38 cellular contexts compared by ENCODE assay signal in the genomic region with DNA sequence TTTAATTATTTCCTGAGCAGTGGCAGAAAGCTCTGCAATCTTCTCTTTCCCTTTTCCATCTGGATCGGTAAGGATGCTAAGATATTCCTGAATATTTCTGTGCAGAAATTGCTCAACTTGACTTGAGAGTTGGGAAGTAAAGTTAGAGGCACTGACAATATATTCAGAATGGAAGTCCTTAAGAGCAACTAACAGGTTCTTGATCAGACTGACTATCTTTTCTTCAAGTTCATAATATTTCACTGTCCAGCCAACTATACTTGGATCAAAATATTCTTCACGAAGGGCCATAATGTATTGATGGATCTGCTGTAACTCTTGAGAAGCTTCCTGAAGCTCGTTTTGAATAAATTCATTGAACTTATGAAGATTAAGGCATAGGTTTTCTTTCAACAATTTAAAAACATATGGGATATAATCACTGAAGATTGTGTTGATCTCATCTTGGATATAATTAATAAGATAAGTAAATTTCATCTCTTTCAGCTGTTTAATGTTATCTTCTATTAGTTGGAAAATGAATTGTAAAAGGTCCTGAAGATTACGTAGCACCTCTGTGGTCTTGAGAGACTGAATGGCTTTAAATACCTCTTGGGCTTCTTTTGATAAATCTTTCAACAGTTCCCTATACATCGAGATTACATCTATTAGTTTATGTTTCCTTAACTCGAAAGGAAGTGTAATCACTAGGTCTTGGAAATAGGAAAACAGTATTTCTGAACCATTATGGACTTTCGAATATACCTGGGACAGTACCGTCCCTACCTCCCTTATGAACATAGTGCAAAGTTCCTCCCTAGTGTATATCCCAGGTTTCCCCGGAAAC. TPM values are rescaled to one million over a fixed set of nuclear protein-coding genes. Genes with fewer than 3 reads are reported as not detected.
"Had no signal": no experiment of that assay in that cellular context is flagged by ENCODE, and none has a peak within 500 bp of the region (broad histone marks: within the 10 kb centered on the region; RNA-seq: fewer than 3 reads in every experiment).

No MANE protein-coding gene starts in this region.

- H3K4me1 Mint-ChIP-seq: activated naive CD4-positive, alpha-beta T cell treated with anti-CD3 and anti-CD28 coated beads, Interleukin-2, amount 10 ng/mL, durations not matched to agents 7 days and 5 days; activated naive CD4-positive, alpha-beta T cell treated with anti-CD3 and anti-CD28 coated beads, Interleukin-2, amount 50 U/mL, for 24 hours; activated naive CD8-positive, alpha-beta T cell treated with anti-CD3 and anti-CD28 coated beads for 36 hours; activated naive CD8-positive, alpha-beta T cell treated with anti-CD3 and anti-CD28 coated beads, Interleukin-2, amount 10 ng/mL, durations not matched to agents 7 days and 5 days; activated naive CD8-positive, alpha-beta T cell treated with anti-CD3 and anti-CD28 coated beads, Interleukin-2, amount 50 U/mL, for 24 hours; activated T-helper 17 cell treated with anti-CD3 and anti-CD28 coated beads, Interleukin-2, amount 50 U/mL, for 72 hours; brain; central memory CD8-positive, alpha-beta T cell had no signal

- ATAC-seq: activated naive CD4-positive, alpha-beta T cell treated with anti-CD3 and anti-CD28 coated beads, Interleukin-2, amount 50 U/mL, for 72 hours; activated naive CD8-positive, alpha-beta T cell treated with anti-CD3 and anti-CD28 coated beads, Interleukin-2, amount 50 U/mL, for 24 hours; activated T-cell treated with anti-CD3 and anti-CD28 coated beads, Interleukin-2, amount 50 U/mL, for 4 hours; activated T-cell treated with anti-CD3 and anti-CD28 coated beads, Interleukin-2, amount 50 U/mL, for 72 hours; activated T-helper 17 cell treated with anti-CD3 and anti-CD28 coated beads, Interleukin-2, amount 50 U/mL, for 72 hours; body of pancreas had no signal

- H3K9me3 ChIP-seq: adrenal gland, body of pancreas, breast epithelium had no signal

- H3K27ac ChIP-seq: adrenal gland, ascending aorta, body of pancreas, brain microvascular endothelial cell, breast epithelium, cardiac muscle cell had no signal

- H3K27me3 Mint-ChIP-seq: activated naive CD4-positive, alpha-beta T cell treated with anti-CD3 and anti-CD28 coated beads, Interleukin-2, amount 10 ng/mL, durations not matched to agents 7 days and 5 days; activated naive CD8-positive, alpha-beta T cell treated with anti-CD3 and anti-CD28 coated beads, Interleukin-2, amount 50 U/mL, for 24 hours had no signal

- H3K4me3 Mint-ChIP-seq: activated naive CD4-positive, alpha-beta T cell treated with anti-CD3 and anti-CD28 coated beads for 36 hours; activated naive CD4-positive, alpha-beta T cell treated with anti-CD3 and anti-CD28 coated beads, Interleukin-2, amount 10 ng/mL, durations not matched to agents 7 days and 5 days; activated naive CD4-positive, alpha-beta T cell treated with anti-CD3 and anti-CD28 coated beads, Interleukin-2, amount 50 U/mL, for 24 hours; activated naive CD8-positive, alpha-beta T cell; activated naive CD8-positive, alpha-beta T cell treated with anti-CD3 and anti-CD28 coated beads for 36 hours; activated naive CD8-positive, alpha-beta T cell treated with anti-CD3 and anti-CD28 coated beads, Interleukin-2, amount 10 ng/mL, durations not matched to agents 7 days and 5 days; activated naive CD8-positive, alpha-beta T cell treated with anti-CD3 and anti-CD28 coated beads, Interleukin-2, amount 50 U/mL, for 24 hours; activated T-cell treated with anti-CD3 and anti-CD28 coated beads, Interleukin-2, amount 50 U/mL, for 24 hours; activated T-cell treated with anti-CD3 and anti-CD28 coated beads, Interleukin-2, amount 50 U/mL, for 4 hours; activated T-cell treated with anti-CD3 and anti-CD28 coated beads, Interleukin-2, amount 50 U/mL, for 72 hours; activated T-helper 1 cell treated with anti-CD3 and anti-CD28 coated beads, Interleukin-12 subunit alpha, Interleukin-12 subunit beta, Interleukin-2, Interleukin-4 antibody, amounts not matched to agents 30 ng/mL and 10 ng/mL and 1 ng/mL, durations not matched to agents 14 hours and 24 hours and 36 hours; activated T-helper 17 cell treated with anti-CD3 and anti-CD28 coated beads, Interleukin-2, amount 50 U/mL, for 72 hours; central memory CD8-positive, alpha-beta T cell had no signal

- H3K36me3 Mint-ChIP-seq: activated naive CD4-positive, alpha-beta T cell treated with anti-CD3 and anti-CD28 coated beads, Interleukin-2, amount 10 ng/mL, durations not matched to agents 7 days and 5 days; activated naive CD4-positive, alpha-beta T cell treated with anti-CD3 and anti-CD28 coated beads, Interleukin-2, amount 50 U/mL, for 24 hours; activated naive CD4-positive, alpha-beta T cell treated with anti-CD3 and anti-CD28 coated beads, Interleukin-2, amount 50 U/mL, for 72 hours; activated naive CD8-positive, alpha-beta T cell; activated naive CD8-positive, alpha-beta T cell treated with anti-CD3 and anti-CD28 coated beads for 36 hours; activated naive CD8-positive, alpha-beta T cell treated with anti-CD3 and anti-CD28 coated beads, Interleukin-2, amount 10 ng/mL, durations not matched to agents 7 days and 5 days; brain had no signal

- H3K4me1 ChIP-seq: adrenal gland, ascending aorta, body of pancreas, breast epithelium had no signal

- H3K27me3 ChIP-seq: ascending aorta, body of pancreas, brain microvascular endothelial cell, cardiac muscle cell had no signal

- H3K36me3 ChIP-seq: adrenal gland, brain microvascular endothelial cell, breast epithelium, cardiac muscle cell had no signal

- DNase-seq: activated effector memory CD4-positive, alpha-beta T cell treated with anti-CD3 and anti-CD28 coated beads, Interleukin-2, amount 50 U/mL, for 16 hours; activated effector memory CD4-positive, alpha-beta T cell treated with Interleukin-2 at 50 U/mL for 16 hours; activated gamma-delta T cell; activated gamma-delta T cell treated with Interleukin-2 at 50 U/mL for 16 hours; activated naive CD4-positive, alpha-beta T cell; activated naive CD4-positive, alpha-beta T cell treated with anti-CD3 and anti-CD28 coated beads for 36 hours; activated naive CD4-positive, alpha-beta T cell treated with anti-CD3 and anti-CD28 coated beads, Interleukin-2, amount 10 ng/mL, durations not matched to agents 7 days and 5 days; activated naive CD4-positive, alpha-beta T cell treated with anti-CD3 and anti-CD28 coated beads, Interleukin-2, amount 50 U/mL, for 16 hours; activated naive CD4-positive, alpha-beta T cell treated with Interleukin-2 at 50 U/mL for 16 hours; activated naive CD8-positive, alpha-beta T cell treated with anti-CD3 and anti-CD28 coated beads for 36 hours; activated naive CD8-positive, alpha-beta T cell treated with anti-CD3 and anti-CD28 coated beads, Interleukin-2, amount 10 ng/mL, durations not matched to agents 7 days and 5 days; activated naive CD8-positive, alpha-beta T cell treated with anti-CD3 and anti-CD28 coated beads, Interleukin-2, amount 50 U/mL, for 24 hours; activated T-cell treated with anti-CD3 and anti-CD28 coated beads, Interleukin-2, amount 50 U/mL, for 1 hour; activated T-cell treated with anti-CD3 and anti-CD28 coated beads, Interleukin-2, amount 50 U/mL, for 24 hours; activated T-cell treated with anti-CD3 and anti-CD28 coated beads, Interleukin-2, amount 50 U/mL, for 4 hours; activated T-cell treated with anti-CD3 and anti-CD28 coated beads, Interleukin-2, amount 50 U/mL, for 48 hours; activated T-cell treated with anti-CD3 and anti-CD28 coated beads, Interleukin-2, amount 50 U/mL, for 72 hours; adrenal gland; amniotic stem cell; anterior cingulate cortex; aorta; body of pancreas; brain microvascular endothelial cell; caudate nucleus; central memory CD4-positive, alpha-beta T cell; cerebellar nuclear complex had no signal

- H3K4me3 ChIP-seq: adrenal gland, ascending aorta, body of pancreas, breast epithelium, cardiac muscle cell had no signal

- H3K27ac Mint-ChIP-seq: activated naive CD4-positive, alpha-beta T cell treated with anti-CD3 and anti-CD28 coated beads for 36 hours; activated naive CD4-positive, alpha-beta T cell treated with anti-CD3 and anti-CD28 coated beads, Interleukin-2, amount 10 ng/mL, durations not matched to agents 7 days and 5 days; activated naive CD4-positive, alpha-beta T cell treated with anti-CD3 and anti-CD28 coated beads, Interleukin-2, amount 50 U/mL, for 24 hours; activated naive CD4-positive, alpha-beta T cell treated with anti-CD3 and anti-CD28 coated beads, Interleukin-2, amount 50 U/mL, for 72 hours; activated naive CD8-positive, alpha-beta T cell; activated naive CD8-positive, alpha-beta T cell treated with anti-CD3 and anti-CD28 coated beads for 36 hours; activated naive CD8-positive, alpha-beta T cell treated with anti-CD3 and anti-CD28 coated beads, Interleukin-2, amount 10 ng/mL, durations not matched to agents 7 days and 5 days; activated naive CD8-positive, alpha-beta T cell treated with anti-CD3 and anti-CD28 coated beads, Interleukin-2, amount 50 U/mL, for 24 hours; activated T-cell treated with anti-CD3 and anti-CD28 coated beads, Interleukin-2, amount 50 U/mL, for 24 hours; activated T-cell treated with anti-CD3 and anti-CD28 coated beads, Interleukin-2, amount 50 U/mL, for 72 hours; activated T-helper 1 cell treated with anti-CD3 and anti-CD28 coated beads, Interleukin-12 subunit alpha, Interleukin-12 subunit beta, Interleukin-2, Interleukin-4 antibody, amounts not matched to agents 30 ng/mL and 10 ng/mL and 1 ng/mL, durations not matched to agents 14 hours and 24 hours and 36 hours; activated T-helper 17 cell treated with anti-CD3 and anti-CD28 coated beads, Interleukin-2, amount 50 U/mL, for 72 hours; activated T-helper 2 cell treated with anti-CD3 and anti-CD28 coated beads, Interferon-gamma antibody, Interleukin-2, Interleukin-4, amounts not matched to agents 10 μg/mL and 5 μg/mL and 100 μg/mL, durations not matched to agents 14 hours and 24 hours and 36 hours; brain had no signal

- H3K9me3 Mint-ChIP-seq: activated naive CD4-positive, alpha-beta T cell treated with anti-CD3 and anti-CD28 coated beads for 36 hours; activated naive CD4-positive, alpha-beta T cell treated with anti-CD3 and anti-CD28 coated beads, Interleukin-2, amount 10 ng/mL, durations not matched to agents 7 days and 5 days; activated naive CD4-positive, alpha-beta T cell treated with anti-CD3 and anti-CD28 coated beads, Interleukin-2, amount 50 U/mL, for 24 hours; activated naive CD4-positive, alpha-beta T cell treated with anti-CD3 and anti-CD28 coated beads, Interleukin-2, amount 50 U/mL, for 72 hours; activated naive CD8-positive, alpha-beta T cell treated with anti-CD3 and anti-CD28 coated beads for 36 hours; activated naive CD8-positive, alpha-beta T cell treated with anti-CD3 and anti-CD28 coated beads, Interleukin-2, amount 10 ng/mL, durations not matched to agents 7 days and 5 days; activated naive CD8-positive, alpha-beta T cell treated with anti-CD3 and anti-CD28 coated beads, Interleukin-2, amount 50 U/mL, for 24 hours; activated T-cell treated with anti-CD3 and anti-CD28 coated beads, Interleukin-2, amount 50 U/mL, for 24 hours; activated T-cell treated with anti-CD3 and anti-CD28 coated beads, Interleukin-2, amount 50 U/mL, for 4 hours; activated T-cell treated with anti-CD3 and anti-CD28 coated beads, Interleukin-2, amount 50 U/mL, for 72 hours; activated T-helper 1 cell treated with anti-CD3 and anti-CD28 coated beads, Interleukin-12 subunit alpha, Interleukin-12 subunit beta, Interleukin-2, Interleukin-4 antibody, amounts not matched to agents 30 ng/mL and 10 ng/mL and 1 ng/mL, durations not matched to agents 14 hours and 24 hours and 36 hours; activated T-helper 17 cell treated with anti-CD3 and anti-CD28 coated beads, Interleukin-2, amount 50 U/mL, for 72 hours; activated T-helper 2 cell treated with anti-CD3 and anti-CD28 coated beads, Interferon-gamma antibody, Interleukin-2, Interleukin-4, amounts not matched to agents 10 μg/mL and 5 μg/mL and 100 μg/mL, durations not matched to agents 14 hours and 24 hours and 36 hours; central memory CD8-positive, alpha-beta T cell had no signal

- FAIRE-seq: astrocyte had no signal

RNA-seq across cellular contexts. Expression of a gene that starts 41.7 kb away (rescaled TPM):
- total RNA-seq: activated naive CD4-positive, alpha-beta T cell treated with anti-CD3 and anti-CD28 coated beads for 36 hours; activated naive CD4-positive, alpha-beta T cell treated with anti-CD3 and anti-CD28 coated beads, Interleukin-2, amount 50 U/mL, for 72 hours; activated naive CD8-positive, alpha-beta T cell treated with anti-CD3 and anti-CD28 coated beads for 36 hours; activated naive CD8-positive, alpha-beta T cell treated with anti-CD3 and anti-CD28 coated beads, Interleukin-2, amount 10 ng/mL, durations not matched to agents 7 days and 5 days; activated T-cell treated with anti-CD3 and anti-CD28 coated beads, Interleukin-2, amount 50 U/mL, for 72 hours; activated T-helper 1 cell treated with anti-CD3 and anti-CD28 coated beads, Interleukin-12 subunit alpha, Interleukin-12 subunit beta, Interleukin-2, Interleukin-4 antibody, amounts not matched to agents 30 ng/mL and 10 ng/mL and 1 ng/mL, durations not matched to agents 14 hours and 24 hours and 36 hours; activated T-helper 17 cell treated with anti-CD3 and anti-CD28 coated beads, Interleukin-2, amount 50 U/mL, for 72 hours; activated T-helper 2 cell treated with anti-CD3 and anti-CD28 coated beads, Interferon-gamma antibody, Interleukin-2, Interleukin-4, amounts not matched to agents 10 μg/mL and 5 μg/mL and 100 μg/mL, durations not matched to agents 14 hours and 24 hours and 36 hours had no signal
